Comparison of ENCODE assay signal across 13 cellular contexts in genomic region chr13:40344270-40345148, GRCh38.
DNase-seq lines count a peak whose midpoint lies in the region; ATAC-seq, FAIRE-seq and TF ChIP-seq lines count a peak whose summit lies in the region.
"Had no signal": no experiment of that assay in that cellular context is flagged by ENCODE, and none has a peak within 500 bp of the region (broad histone marks: within the 10 kb centered on the region; RNA-seq: fewer than 3 reads in every experiment).

No MANE protein-coding gene starts in this region.

- ATAC-seq in GM18498 (IDR thresholded peaks at IDR 0.05; ENCODE audit: unreplicated experiment) (peak; percentile 66), HG02798 (IDR thresholded peaks at IDR 0.05; ENCODE audit: poor library complexity, unreplicated experiment) (peak; percentile 81), mucosa of descending colon (peak; percentile 49), omental fat pad (ENCODE audit: low FRiP score) (no peak)

- H3K27me3 ChIP-seq in bronchial epithelial cell (ENCODE audit: control insufficient read depth, insufficient read depth, low read length) = no peaks in the 10 kb centered on the region
- H3K27me3 ChIP-seq: SJCRH30 had no signal

- H3K4me3 ChIP-seq in bronchial epithelial cell (ENCODE audit: low read depth, low read length) = no peak overlapping the region
- no peak overlapping the region for H3K4me3 ChIP-seq in mucosa of descending colon
- H3K4me3 ChIP-seq: SJCRH30, thoracic aorta had no signal

- H3K9me3 ChIP-seq in mucosa of descending colon = no peaks in the 10 kb centered on the region
- H3K9me3 ChIP-seq: SJCRH30, thoracic aorta had no signal

- peak; percentile 89 for FAIRE-seq in bronchial epithelial cell (lab: Jason Lieb, UNC)

- H3K4me1 ChIP-seq in mucosa of descending colon (ENCODE audit: low read depth) = no peaks in the 10 kb centered on the region

- DNase-seq in bronchial epithelial cell (ENCODE audit: low read depth) = no peak
- no peak for DNase-seq in mucosa of descending colon
- no peak for DNase-seq in omental fat pad (ENCODE audit: low spot score)
- DNase-seq in GM10266 (ENCODE audit: extremely low spot score) = no peak
- DNase-seq in OCI-M1 (lab: John Stamatoyannopoulos, UW) = no peak
- no peak for DNase-seq in activated CD4-positive, CD25-positive, alpha-beta regulatory T cell treated with anti-CD3 and anti-CD28 coated beads, Interleukin-2, amount 50 U/mL, for 72 hours
- DNase-seq: activated CD4-positive, alpha-beta T cell treated with anti-CD3 and anti-CD28 coated beads for 4 hours; activated naive CD4-positive, alpha-beta T cell treated with anti-CD3 and anti-CD28 coated beads, Interleukin-2, amount 10 ng/mL, durations not matched to agents 7 days and 5 days; H7 had no signal

- H3K36me3 ChIP-seq in bronchial epithelial cell (ENCODE audit: control insufficient read depth, insufficient read depth, low read length) (no peaks in the 10 kb centered on the region), mucosa of descending colon (ENCODE audit: low read depth) (no peaks in the 10 kb centered on the region)
- H3K36me3 ChIP-seq: SJCRH30, thoracic aorta had no signal

- intact Hi-C loops in mucosa of descending colon (cut with DNase I, micrococcal nuclease) = no loop called here

- TF ChIP-seq CTCF in bronchial epithelial cell (IDR thresholded peaks at IDR 0.05; ENCODE audit: insufficient read depth, low read length, severe bottlenecking) (no peak), mucosa of descending colon (IDR thresholded peaks at IDR 0.05) (no peak), omental fat pad (IDR thresholded peaks at IDR 0.05) (no peak), GM10266 (IDR thresholded peaks at IDR 0.05; ENCODE audit: control insufficient read depth, insufficient read depth, low read depth, missing control alignments) (no peak)
